In genomic region chr4:88017516-88018302, GRCh38 we compare ENCODE assay signal across 10 cellular contexts. TPM values are rescaled to one million over a fixed set of nuclear protein-coding genes. Genes with fewer than 3 reads are reported as not detected.
DNase-seq lines count a peak whose midpoint lies in the region; ATAC-seq lines count a peak whose summit lies in the region.
"Had no signal": no experiment of that assay in that cellular context is flagged by ENCODE, and none has a peak within 500 bp of the region (broad histone marks: within the 10 kb centered on the region; RNA-seq: fewer than 3 reads in every experiment).

No MANE protein-coding gene starts in this region.

- H3K9me3 Mint-ChIP-seq in CD8-positive, alpha-beta memory T cell = no peaks in the 10 kb centered on the region

- ATAC-seq in GM21786 (IDR thresholded peaks at IDR 0.05; ENCODE audit: unreplicated experiment) = no peak
- no peak for ATAC-seq in HG03571 (IDR thresholded peaks at IDR 0.05; ENCODE audit: unreplicated experiment)
- ATAC-seq: HCT116, T-helper 17 cell had no signal

- CTCF ChIA-PET in CD8-positive, alpha-beta memory T cell (lab: Charles Lee) = no interaction called here

- H3K4me3 Mint-ChIP-seq in CD8-positive, alpha-beta memory T cell = no peak overlapping the region
- H3K4me3 Mint-ChIP-seq: T-helper 17 cell had no signal

- H3K9me3 ChIP-seq in CD8-positive, alpha-beta memory T cell (ENCODE audit: low read length) = no peaks in the 10 kb centered on the region
- no peaks in the 10 kb centered on the region for H3K9me3 ChIP-seq in effector memory CD4-positive, alpha-beta T cell (ENCODE audit: control insufficient read depth, low read length)

- H3K27ac ChIP-seq in CD8-positive, alpha-beta memory T cell (ENCODE audit: low read depth, low read length) = no peak overlapping the region
- H3K27ac ChIP-seq in effector memory CD4-positive, alpha-beta T cell (ENCODE audit: insufficient read depth, low read length, poor library complexity, severe bottlenecking) = no peak overlapping the region

- H3K27me3 ChIP-seq in CD8-positive, alpha-beta memory T cell (ENCODE audit: insufficient read depth, low read length, poor library complexity, severe bottlenecking) = no peaks in the 10 kb centered on the region
- H3K27me3 ChIP-seq in effector memory CD4-positive, alpha-beta T cell (replicated peaks; ENCODE audit: control insufficient read depth, insufficient read depth, low read length, poor library complexity, severe bottlenecking) = no peaks in the 10 kb centered on the region

- H3K36me3 ChIP-seq in CD8-positive, alpha-beta memory T cell (ENCODE audit: insufficient read depth, low read length) = no peaks in the 10 kb centered on the region
- H3K36me3 ChIP-seq in effector memory CD4-positive, alpha-beta T cell (ENCODE audit: control insufficient read depth, insufficient read depth, low read length) = peaks cover 6% of the 10 kb centered on the region

- no peaks in the 10 kb centered on the region for H3K4me1 ChIP-seq in CD8-positive, alpha-beta memory T cell (ENCODE audit: insufficient read depth, low read length)
- no peaks in the 10 kb centered on the region for H3K4me1 ChIP-seq in effector memory CD4-positive, alpha-beta T cell (ENCODE audit: control insufficient read depth, insufficient read depth, low read length, poor library complexity, severe bottlenecking)

- H3K27ac Mint-ChIP-seq in CD8-positive, alpha-beta memory T cell = no peak overlapping the region
- H3K27ac Mint-ChIP-seq: T-helper 17 cell had no signal

- DNase-seq in EH (ENCODE audit: low read depth) (peak; percentile 97), amniotic stem cell (lab: John Stamatoyannopoulos, UW) (peak; percentile 82), glomerular visceral epithelial cell (ENCODE audit: extremely low spot score) (peak; percentile 84), renal cortical epithelial cell (ENCODE audit: low read depth) (peak; percentile 98)
- no peak for DNase-seq in CD8-positive, alpha-beta memory T cell
- no peak for DNase-seq in effector memory CD4-positive, alpha-beta T cell
- DNase-seq: T-helper 17 cell had no signal

- peaks cover under 1 to 18% (median 7%) of the 10 kb centered on the region in 3 donors for H3K4me1 Mint-ChIP-seq in CD8-positive, alpha-beta memory T cell

- peaks cover 3 to 18% (median 12%) of the 10 kb centered on the region in 3 donors for H3K36me3 Mint-ChIP-seq in CD8-positive, alpha-beta memory T cell

- H3K27me3 Mint-ChIP-seq in CD8-positive, alpha-beta memory T cell = no peaks in the 10 kb centered on the region
- H3K27me3 Mint-ChIP-seq: T-helper 17 cell had no signal

- no peak overlapping the region for H3K4me3 ChIP-seq in CD8-positive, alpha-beta memory T cell (ENCODE audit: low read length)
- no peak overlapping the region for H3K4me3 ChIP-seq in effector memory CD4-positive, alpha-beta T cell (ENCODE audit: insufficient read depth, low read depth, low read length, poor library complexity, severe bottlenecking)

- POLR2A ChIA-PET in CD8-positive, alpha-beta memory T cell (lab: Charles Lee) = no interaction called here

RNA-seq across cellular contexts. Expression of gene PKD2, which starts 10.3 kb away (rescaled TPM):
- total RNA-seq in renal cortical epithelial cell = 29.2 and 189 TPM in 2 replicates
- total RNA-seq in CD8-positive, alpha-beta memory T cell = 1 to 10 TPM; 7.1 to 8.3 TPM
- 4.9 TPM for polyA plus RNA-seq in CD8-positive, alpha-beta memory T cell

RNA-seq across cellular contexts. Expression of gene SPP1, which starts 42.2 kb away (rescaled TPM):
- 723 and 3,280 TPM in 2 replicates for total RNA-seq in renal cortical epithelial cell
- 1 to 10 TPM; 4.9 to 7.2 TPM for total RNA-seq in CD8-positive, alpha-beta memory T cell
- not detected for polyA plus RNA-seq in CD8-positive, alpha-beta memory T cell
- total RNA-seq: T-helper 17 cell had no signal

Comparison
In these comparisons a context has a peak if more than half of its experiments do, and no peak if none do; other contexts are left out.
1. DNase-seq: peak in EH (single experiment), amniotic stem cell (single experiment), glomerular visceral epithelial cell (single experiment) and renal cortical epithelial cell (single experiment); none in CD8-positive, alpha-beta memory T cell (0 of 5) and effector memory CD4-positive, alpha-beta T cell (0 of 3).
2. RNA of gene SPP1, which starts 42.2 kb away (total RNA-seq): 723 to 3,280 TPM in renal cortical epithelial cell; 4.9 to 7.2 TPM in CD8-positive, alpha-beta memory T cell; every median in the first group is over 10 times any median in the second.